ENCODE assay signal across 8 cellular contexts in the genomic region with DNA sequence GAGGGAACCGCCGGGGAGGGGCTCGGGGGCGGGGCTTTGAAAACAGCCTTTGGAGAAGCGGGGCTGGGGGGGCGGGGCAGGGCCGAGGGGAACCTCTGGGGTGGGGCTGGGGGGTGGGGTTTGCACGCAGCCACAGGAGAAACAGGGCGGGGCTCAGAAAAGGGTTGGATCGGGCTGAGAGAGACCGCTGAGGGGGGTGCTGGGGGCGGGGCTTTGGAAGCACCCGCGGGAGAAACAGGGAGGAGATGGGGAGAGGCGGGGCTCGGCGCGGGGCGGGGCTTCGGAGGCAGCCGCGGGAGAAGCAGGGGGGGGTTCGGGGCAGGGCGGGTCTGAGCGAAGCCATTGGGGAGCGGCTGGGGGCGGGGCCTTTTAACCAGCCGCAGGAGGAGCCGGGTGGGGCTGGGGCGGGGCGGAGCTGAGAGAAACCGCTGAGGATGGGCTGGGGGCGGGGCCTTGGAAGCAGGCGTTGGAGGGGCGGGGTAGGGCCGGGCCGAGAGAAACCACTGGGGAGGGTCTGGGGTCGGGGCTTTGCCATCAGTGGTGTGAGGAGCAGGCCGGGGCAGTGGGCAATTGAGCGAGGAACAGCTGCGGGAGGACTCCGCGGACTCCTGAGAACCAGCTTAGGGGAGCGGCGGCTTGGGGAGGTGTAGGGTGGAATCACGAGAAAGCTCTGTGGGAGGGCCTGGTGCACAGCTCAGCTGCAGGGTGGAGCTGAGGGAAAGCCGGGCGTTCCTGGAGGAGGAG. TPM values are rescaled to one million over a fixed set of nuclear protein-coding genes. Genes with fewer than 3 reads are reported as not detected.
DNase-seq lines count a peak whose midpoint lies in the region; ATAC-seq and TF ChIP-seq lines count a peak whose summit lies in the region.

No MANE protein-coding gene starts in this region.

- H3K27ac ChIP-seq in right atrium auricular region (peak overlapping the region; percentile 89 to 94), psoas muscle (peak overlapping the region; percentile 82), upper lobe of right lung (peak overlapping the region; percentile 78)

- H3K36me3 ChIP-seq in right atrium auricular region (no peaks in the 10 kb centered on the region), psoas muscle (ENCODE audit: insufficient read depth in 1 of 2, low read depth in 1 of 2) (no peaks in the 10 kb centered on the region), upper lobe of right lung (no peaks in the 10 kb centered on the region)

- intact Hi-C loops in psoas muscle (cut with DNase I), result no loop called here
- intact Hi-C loops in upper lobe of right lung (cut with DNase I), result no loop called here

- H3K4me1 ChIP-seq in right atrium auricular region (peaks cover 0 to 6% of the 10 kb centered on the region in 2 donors), psoas muscle (peaks cover 3% of the 10 kb centered on the region), upper lobe of right lung (no peaks in the 10 kb centered on the region)

- H3K36me3 Mint-ChIP-seq in T-helper 17 cell (ENCODE audit: low read depth), result no peaks in the 10 kb centered on the region

- H3K9me3 ChIP-seq in T-helper 17 cell (ENCODE audit: control insufficient read depth, low read length, poor library complexity, severe bottlenecking) (no peaks in the 10 kb centered on the region), right atrium auricular region (no peaks in the 10 kb centered on the region), psoas muscle (no peaks in the 10 kb centered on the region), upper lobe of right lung (no peaks in the 10 kb centered on the region)

- no peaks in the 10 kb centered on the region for H3K27me3 Mint-ChIP-seq in T-helper 17 cell

- TF ChIP-seq CTCF in right atrium auricular region (IDR thresholded peaks at IDR 0.05) (no peak), psoas muscle (IDR thresholded peaks at IDR 0.05) (no peak), upper lobe of right lung (IDR thresholded peaks at IDR 0.05) (no peak)

- ATAC-seq in HG02642 (IDR thresholded peaks at IDR 0.05; ENCODE audit: poor library complexity, unreplicated experiment) (peak; percentile 11), T-helper 17 cell (peak; percentile 43), psoas muscle (peak; percentile 60 to 75 (median 66)), upper lobe of right lung (peak; percentile 66)

- WGBS in psoas muscle, 3 donors, result 0 to 36% (median 1%) methylated on average over 18 to 41 of the region's 48 CpGs

- H3K27ac Mint-ChIP-seq in T-helper 17 cell, result peak overlapping the region; percentile 67

- DNase-seq in DMS79 treated with DMSO at 0.1 percent for 48 hours (lab: John Stamatoyannopoulos, UW), result peak; percentile 84
- DNase-seq in NCI-H146 treated with DMSO at 0.1 percent for 48 hours (lab: John Stamatoyannopoulos, UW; ENCODE audit: unreplicated experiment), result peak; percentile 61
- DNase-seq in T-helper 17 cell, result peak; percentile 73 to 88 (median 81)
- DNase-seq in amygdala (lab: John Stamatoyannopoulos, UW), result peak; percentile 1 to 96 (median 90)
- DNase-seq in right atrium auricular region (ENCODE audit: low spot score), result peak; percentile 94
- DNase-seq in psoas muscle, result peak; percentile 94 to 97
- DNase-seq in upper lobe of right lung, result peak; percentile 97

- H3K4me3 Mint-ChIP-seq in T-helper 17 cell, result peak overlapping the region; percentile 94

- peak overlapping the region; percentile 40 to 69 for H3K4me3 ChIP-seq in right atrium auricular region
- H3K4me3 ChIP-seq in psoas muscle, result peak overlapping the region; percentile 66
- peak overlapping the region; percentile 46 for H3K4me3 ChIP-seq in upper lobe of right lung

- H3K27me3 ChIP-seq in right atrium auricular region, result no peaks in the 10 kb centered on the region
- no peaks in the 10 kb centered on the region for H3K27me3 ChIP-seq in psoas muscle (ENCODE audit: insufficient read depth in 3 of 3, low read length in 2 of 3)
- H3K27me3 ChIP-seq in upper lobe of right lung, result no peaks in the 10 kb centered on the region

- H3K4me1 Mint-ChIP-seq in T-helper 17 cell, result peaks cover 2% of the 10 kb centered on the region

RNA-seq across cellular contexts. Expression of a gene that starts 1.2 kb away (rescaled TPM):
- 10 to 100 TPM; 63.9 to 68.5 TPM for total RNA-seq in T-helper 17 cell
- 10 to 100 TPM; 15.4 to 22.2 TPM for total RNA-seq in right atrium auricular region
- 10 to 100 TPM; 13.1 to 20.5 (median 15.5) TPM for total RNA-seq in psoas muscle
- polyA plus RNA-seq in psoas muscle, result 10 to 100 TPM; 13.7 to 33.7 (median 25.2) TPM
- 26.3 TPM for total RNA-seq in upper lobe of right lung

RNA-seq across cellular contexts. Expression of a gene that starts 10.1 kb away (rescaled TPM):
- total RNA-seq in T-helper 17 cell (not detected), right atrium auricular region (not detected), psoas muscle (not detected), upper lobe of right lung (not detected)
- under 1 TPM in 1 of 3 donors, not detected in 2; 0.08 TPM for polyA plus RNA-seq in psoas muscle

RNA-seq across cellular contexts. Expression of a gene that starts 58.5 kb away (rescaled TPM):
- not detected for total RNA-seq in T-helper 17 cell
- total RNA-seq in right atrium auricular region, result not detected
- total RNA-seq in psoas muscle, result not detected
- not detected for polyA plus RNA-seq in psoas muscle
- not detected for total RNA-seq in upper lobe of right lung

Comparison
In these comparisons a context has a peak if more than half of its experiments do, and no peak if none do; other contexts are left out.
1. Peak in every context shown above with its lines: DNase-seq, ATAC-seq, H3K4me3 ChIP-seq and H3K27ac ChIP-seq.
2. ATAC-seq: peak in every context shown above with its lines; median percentile 66 in psoas muscle; 66 in upper lobe of right lung; 43 in T-helper 17 cell; 11 in HG02642.